In the genomic region with DNA sequence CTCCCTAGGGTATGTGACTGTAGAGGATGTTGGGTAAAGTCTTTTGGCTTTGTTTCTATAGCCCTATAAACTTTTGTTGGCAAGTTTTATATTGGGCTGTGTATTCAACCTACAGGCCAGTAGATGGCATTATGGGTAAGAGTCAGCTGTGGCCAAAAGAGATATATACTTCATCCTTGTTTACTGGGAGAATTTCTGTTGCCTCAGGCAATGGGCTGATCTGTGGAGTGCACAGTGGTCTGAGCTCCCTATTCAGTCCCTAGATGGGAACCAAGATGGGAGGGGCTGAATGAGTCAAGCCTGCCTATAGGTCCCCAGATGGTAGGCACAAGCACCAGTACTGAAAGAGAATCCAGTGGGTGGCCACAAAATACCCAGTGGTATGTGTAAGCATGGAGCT, we compare ENCODE assay signal across 14 cellular contexts.
DNase-seq lines count a peak whose midpoint lies in the region; ATAC-seq, FAIRE-seq and TF ChIP-seq lines count a peak whose summit lies in the region.
"Had no signal": no experiment of that assay in that cellular context is flagged by ENCODE, and none has a peak within 500 bp of the region (broad histone marks: within the 10 kb centered on the region; RNA-seq: fewer than 3 reads in every experiment).

No MANE protein-coding gene starts in this region.

- H4K20me1 ChIP-seq in SU-DHL-6 (ENCODE audit: low read depth, low read length), result no peaks in the 10 kb centered on the region

- no peak for ATAC-seq in HG02759 (IDR thresholded peaks at IDR 0.05; ENCODE audit: unreplicated experiment)
- ATAC-seq: left ventricle myocardium superior had no signal

- no peak overlapping the region for H3K9ac ChIP-seq in SU-DHL-6 (ENCODE audit: low read length)

- H3F3A ChIP-seq in SU-DHL-6 (ENCODE audit: insufficient read depth), result no peaks in the 10 kb centered on the region

- TF ChIP-seq CTCF in C4-2B (conservative IDR thresholded peaks at IDR 0.05), result peak; percentile 51
- TF ChIP-seq CTCF in SU-DHL-6 (IDR thresholded peaks at IDR 0.05; ENCODE audit: insufficient read depth, low read length, poor library complexity, severe bottlenecking), result peak; percentile 15
- peak; percentile 10 for TF ChIP-seq CTCF in fibroblast of the aortic adventitia (IDR thresholded peaks at IDR 0.05; ENCODE audit: insufficient read depth, low read length)

- no peaks in the 10 kb centered on the region for H3K36me3 ChIP-seq in SU-DHL-6 (ENCODE audit: low read length)

- H3K27me3 ChIP-seq in SU-DHL-6 (ENCODE audit: low read length), result no peaks in the 10 kb centered on the region

- H3K27ac ChIP-seq in C4-2B (no peak overlapping the region), SU-DHL-6 (ENCODE audit: low read depth, low read length) (no peak overlapping the region)

- H3K79me2 ChIP-seq in SU-DHL-6 (ENCODE audit: insufficient read depth, low read length), result no peaks in the 10 kb centered on the region

- no peaks in the 10 kb centered on the region for H3K9me3 ChIP-seq in SU-DHL-6 (ENCODE audit: insufficient read depth, low read length)

- peak overlapping the region; percentile 77 for H2AFZ ChIP-seq in SU-DHL-6 (ENCODE audit: low read depth, low read length, severe bottlenecking)

- no peak for FAIRE-seq in RCC 7860 (lab: Jason Lieb, UNC)
- FAIRE-seq: TTC549 had no signal

- DNase-seq in HuH-7 (ENCODE audit: low spot score) (peak; percentile 1), fibroblast of the aortic adventitia (ENCODE audit: low read depth) (peak; percentile 10), LoVo (ENCODE audit: low spot score) (no peak), RCC 7860 (ENCODE audit: low spot score) (no peak), NCI-H2107 (lab: John Stamatoyannopoulos, UW) (no peak)
- DNase-seq: activated effector memory CD4-positive, alpha-beta T cell treated with Interleukin-2 at 50 U/mL for 16 hours; erythroblast; H7; left ventricle myocardium superior; stimulated activated naive CD4-positive, alpha-beta T cell had no signal

- no peaks in the 10 kb centered on the region for H3K9me2 ChIP-seq in SU-DHL-6 (replicated peaks; ENCODE audit: insufficient read depth, low read length)

- no peak overlapping the region for H3K4me2 ChIP-seq in SU-DHL-6 (ENCODE audit: low read depth, low read length, poor library complexity, severe bottlenecking)

- H3K4me3 ChIP-seq in SU-DHL-6 (ENCODE audit: insufficient read depth, low read length, poor library complexity, severe bottlenecking) (no peak overlapping the region), fibroblast of the aortic adventitia (ENCODE audit: low read depth, low read length) (no peak overlapping the region)

Comparison
In these comparisons a context has a peak if more than half of its experiments do, and no peak if none do; other contexts are left out.
1. DNase-seq: peak in HuH-7 (single experiment) and fibroblast of the aortic adventitia (single experiment); none in LoVo (single experiment), RCC 7860 (single experiment) and NCI-H2107 (single experiment).
2. Peak in every context shown above with its lines, with median percentiles within 50 percentile points of each other: CTCF ChIP-seq.